20 cellular contexts compared by ENCODE assay signal in the genomic region with DNA sequence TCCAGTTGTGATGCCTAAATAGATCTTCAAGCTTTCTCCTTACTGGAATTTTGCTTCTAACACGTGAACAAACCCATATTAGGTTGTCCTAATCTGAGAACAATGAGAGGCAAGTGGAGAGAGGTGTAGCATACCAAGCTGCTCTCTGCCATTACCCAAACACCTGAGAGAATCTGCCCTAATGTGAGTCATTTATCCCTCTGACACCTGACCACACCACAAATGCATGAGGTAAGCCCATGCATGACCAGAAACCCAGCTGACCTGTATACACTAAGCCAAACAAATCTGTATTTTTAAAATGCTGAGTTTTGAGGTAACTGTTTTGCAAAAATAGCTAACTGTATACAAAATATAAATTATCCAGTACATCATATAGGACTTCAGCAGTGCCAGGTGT.
DNase-seq lines count a peak whose midpoint lies in the region; ATAC-seq, FAIRE-seq and TF ChIP-seq lines count a peak whose summit lies in the region.
"Had no signal": no experiment of that assay in that cellular context is flagged by ENCODE, and none has a peak within 500 bp of the region (broad histone marks: within the 10 kb centered on the region; RNA-seq: fewer than 3 reads in every experiment).

No MANE protein-coding gene starts in this region.

- no peak for TF ChIP-seq RAD21 in GM12878 (IDR thresholded peaks at IDR 0.05; ENCODE audit: insufficient read depth, low read depth, low read length)

- TF ChIP-seq POLR2A in GM12878 (IDR thresholded peaks at IDR 0.05; ENCODE audit: low read depth, low read length): no peak

- no peaks in the 10 kb centered on the region for H3K36me3 ChIP-seq in GM12878 (ENCODE audit: control insufficient read depth in 2 of 2, insufficient read depth in 2 of 2, low read length in 1 of 2)
- H3K36me3 ChIP-seq: BLaER1, SJCRH30 had no signal

- POLR2A ChIA-PET in GM12878 (lab: Charles Lee): no interaction called here

- in situ Hi-C loops in GM12878 (cut with MboI): no loop called here

- no peak overlapping the region for H3K9ac ChIP-seq in GM12878 (ENCODE audit: control insufficient read depth, insufficient read depth, low read length)
- H3K9ac ChIP-seq: BLaER1 had no signal

- TF ChIP-seq CTCF in GM12878 (IDR thresholded peaks at IDR 0.05 in 2 of 3, conservative IDR thresholded peaks at IDR 0.05 in 1 of 3; ENCODE audit: control insufficient read depth in 2 of 3, extremely low read depth in 1 of 3, insufficient read depth in 1 of 3, low read depth in 3 of 3, low read length in 3 of 3): no peak

- no peaks in the 10 kb centered on the region for H3K9me3 ChIP-seq in GM12878 (replicated peaks; ENCODE audit: control insufficient read depth, insufficient read depth, low read length)
- H3K9me3 ChIP-seq: A549, SJCRH30 had no signal

- no peaks in the 10 kb centered on the region for H3K4me1 ChIP-seq in GM12878 (ENCODE audit: control insufficient read depth, insufficient read depth, low read length)
- H3K4me1 ChIP-seq: A549, BLaER1, SJCRH30 had no signal

- peak; percentile 4 for DNase-seq in HPDE6-E6E7 (ENCODE audit: extremely low spot score)
- DNase-seq in GM12878 (ENCODE audit: low read depth, low spot score): no peak
- peak; percentile 11 for DNase-seq in kidney tubule cell (ENCODE audit: low spot score)
- DNase-seq in HT-29 (ENCODE audit: low spot score): no peak
- no peak for DNase-seq in cardiac septum (ENCODE audit: low spot score)
- DNase-seq: Calu3, DMS79 treated with DMSO at 0.1 percent for 48 hours, MV-4-11, NCI-H1694 treated with DMSO at 0.1 percent for 48 hours, NCI-H510A, NCI-H82, PC-9, SJCRH30 had no signal

- BruUV-seq in GM12878 (replicated peaks; lab: Mats Ljungman, UMichigan): no TSS peak

- peak; percentile 58 for ATAC-seq in GM18870 (IDR thresholded peaks at IDR 0.05; ENCODE audit: unreplicated experiment)
- peak; percentile 57 for ATAC-seq in GM12878
- ATAC-seq in HG03280 (IDR thresholded peaks at IDR 0.05; ENCODE audit: unreplicated experiment): no peak
- ATAC-seq: A549, K562 had no signal

- H2AFZ ChIP-seq in GM12878 (ENCODE audit: control insufficient read depth, low read depth, low read length): no peak overlapping the region
- H2AFZ ChIP-seq: PC-9 had no signal

- WGBS in GM12878 (ENCODE audit: insufficient coverage, insufficient replicate concordance, low lambda C conversion rate, missing lambda C conversion rate): 0% methylated on average over 1 of the region's 1 CpG

- intact Hi-C loops in GM12878 (cut with micrococcal nuclease; ENCODE audit: unreplicated experiment) (no loop called here), cardiac septum (cut with DNase I) (no loop called here)

- no peaks in the 10 kb centered on the region for H3K27me3 ChIP-seq in GM12878 (replicated peaks in 1 of 2; ENCODE audit: control insufficient read depth in 2 of 2, insufficient read depth in 2 of 2, low read length in 1 of 2)
- H3K27me3 ChIP-seq: BLaER1, SJCRH30 had no signal

- H3K4me3 ChIP-seq in GM12878: no peak overlapping the region
- H3K4me3 ChIP-seq: A549, BLaER1, K562, PC-9, SJCRH30 had no signal

- H3K79me2 ChIP-seq in GM12878 (ENCODE audit: control insufficient read depth, insufficient read depth, low read length): no peaks in the 10 kb centered on the region

- CTCF ChIA-PET in GM12878 (lab: Yijun Ruan, JAX): interaction anchor here (1.2 kb wide), 1 partner anchor 11 kb away, joined by 4 read pairs; no protein-coding TSS in a partner anchor

- no peak for TF ChIP-seq EP300 in GM12878 (IDR thresholded peaks at IDR 0.05; ENCODE audit: borderline replicate concordance in 1 of 2, control insufficient read depth in 1 of 2, low read depth in 2 of 2, low read length in 2 of 2)

- H3K4me2 ChIP-seq in GM12878 (ENCODE audit: control insufficient read depth, insufficient read depth): no peak overlapping the region
- H3K4me2 ChIP-seq: A549, BLaER1, PC-9 had no signal

- H4K20me1 ChIP-seq in GM12878 (ENCODE audit: control insufficient read depth, insufficient read depth): no peaks in the 10 kb centered on the region
- H4K20me1 ChIP-seq: BLaER1 had no signal

- no peak overlapping the region for H3K27ac ChIP-seq in GM12878 (ENCODE audit: control insufficient read depth, insufficient read depth)
- H3K27ac ChIP-seq: A549, BLaER1, PC-9, RWPE1, SJCRH30 had no signal

- no peak for FAIRE-seq in GM12878 (lab: Jason Lieb, UNC)
- FAIRE-seq: A549, H54, K562 had no signal

- SMC1A ChIA-PET in GM12878 (lab: Charles Lee; ENCODE audit: uncharacterized antibody, unreplicated experiment): interaction anchor here (1.0 kb wide), 1 partner anchor 8 kb away, joined by 3 read pairs; no protein-coding TSS in a partner anchor

- RAD21 ChIA-PET in GM12878 (lab: Charles Lee; ENCODE audit: unreplicated experiment): no interaction called here

TF ChIP-seq in GM12878, 131 proteins besides CTCF, POLR2A, EP300 and RAD21:
- TF ChIP-seq RUNX3 (IDR thresholded peaks at IDR 0.05; ENCODE audit: low read length) (no peak), GATAD2B (conservative IDR thresholded peaks at IDR 0.05; ENCODE audit: low read depth) (no peak), ATF7 (IDR thresholded peaks at IDR 0.05; ENCODE audit: low read depth) (no peak), CREB1 (IDR thresholded peaks at IDR 0.05; ENCODE audit: low read depth) (no peak), TCF7 (IDR thresholded peaks at IDR 0.05; ENCODE audit: borderline replicate concordance) (no peak)

Comparison
In these comparisons a context has a peak if more than half of its experiments do, and no peak if none do; other contexts are left out.
1. DNase-seq: peak in HPDE6-E6E7 (single experiment) and kidney tubule cell (single experiment); none in GM12878 (single experiment), HT-29 (single experiment) and cardiac septum (single experiment).